Comparison of ENCODE assay signal across 9 cellular contexts in genomic region chr17:67246398-67246647, GRCh38. TPM values are rescaled to one million over a fixed set of nuclear protein-coding genes. Genes with fewer than 3 reads are reported as not detected.
DNase-seq lines count a peak whose midpoint lies in the region; ATAC-seq and TF ChIP-seq lines count a peak whose summit lies in the region.
"Had no signal": no experiment of that assay in that cellular context is flagged by ENCODE, and none has a peak within 500 bp of the region (broad histone marks: within the 10 kb centered on the region; RNA-seq: fewer than 3 reads in every experiment).

No MANE protein-coding gene starts in this region.

- H3K27me3 ChIP-seq in cardiac muscle cell, result no peaks in the 10 kb centered on the region
- no peaks in the 10 kb centered on the region for H3K27me3 ChIP-seq in lower lobe of right lung (ENCODE audit: low read depth)
- no peaks in the 10 kb centered on the region for H3K27me3 ChIP-seq in uterus

- H3K4me3 ChIP-seq in cardiac muscle cell, result peak overlapping the region; percentile 96
- H3K4me3 ChIP-seq in astrocyte of the spinal cord (ENCODE audit: low read depth, low read length), result peak overlapping the region; percentile 82
- H3K4me3 ChIP-seq in lower lobe of right lung, result peak overlapping the region; percentile 99
- peak overlapping the region; percentile 83 to 88 for H3K4me3 ChIP-seq in uterus

- no peaks in the 10 kb centered on the region for H3K36me3 ChIP-seq in cardiac muscle cell
- H3K36me3 ChIP-seq in lower lobe of right lung, result peaks cover 8% of the 10 kb centered on the region
- H3K36me3 ChIP-seq in uterus, result no peaks in the 10 kb centered on the region

- no peak for TF ChIP-seq POLR2A in uterus (IDR thresholded peaks at IDR 0.05)

- in situ Hi-C loops in astrocyte of the spinal cord (cut with HindIII; ENCODE audit: low sequenced_read_pairs), result no loop called here

- DNase-seq in cardiac muscle cell (ENCODE audit: low read depth in 1 of 2, low spot score in 1 of 2) (no peak), cardiac septum (ENCODE audit: low spot score) (no peak), astrocyte of the spinal cord (ENCODE audit: low read depth, low spot score) (peak; percentile 32), lower lobe of right lung (no peak), uterus (no peak), ureter (ENCODE audit: low spot score) (no peak), NCI-H226 (no peak)
- DNase-seq in stimulated activated CD4-positive, alpha-beta T cell treated with anti-CD3 and anti-CD28 coated beads, Interleukin-15, amount 100 ng/mL, for 24 hours, result no peak
- DNase-seq: NCI-H1436 treated with DMSO at 0.1 percent for 48 hours had no signal

- no peak for ATAC-seq in lower lobe of right lung

- intact Hi-C loops in cardiac septum (cut with DNase I) (loop anchor here (10.0 kb wide), 1 partner anchor 118 kb away; the partner anchor contains the start of gene PSMD12), lower lobe of right lung (cut with DNase I) (no loop called here), uterus (cut with DNase I; ENCODE audit: low total_unique reads) (no loop called here)

- TF ChIP-seq CTCF in cardiac muscle cell (IDR thresholded peaks at IDR 0.05; ENCODE audit: low read depth, low read length) (no peak), astrocyte of the spinal cord (IDR thresholded peaks at IDR 0.05; ENCODE audit: low read depth, low read length) (no peak), lower lobe of right lung (IDR thresholded peaks at IDR 0.05) (no peak), uterus (IDR thresholded peaks at IDR 0.05) (no peak)

- H3K4me1 ChIP-seq in cardiac muscle cell (ENCODE audit: low read depth), result peaks cover 25% of the 10 kb centered on the region
- H3K4me1 ChIP-seq in lower lobe of right lung, result peaks cover 48% of the 10 kb centered on the region
- H3K4me1 ChIP-seq in uterus, result no peaks in the 10 kb centered on the region

- H3K9me3 ChIP-seq in cardiac muscle cell (ENCODE audit: low read depth) (no peaks in the 10 kb centered on the region), lower lobe of right lung (no peaks in the 10 kb centered on the region), uterus (no peaks in the 10 kb centered on the region)

- H3K27ac ChIP-seq in cardiac muscle cell, result no peak overlapping the region
- peak overlapping the region; percentile 93 for H3K27ac ChIP-seq in lower lobe of right lung
- peak overlapping the region; percentile 84 to 89 for H3K27ac ChIP-seq in uterus

RNA-seq across cellular contexts. Expression of gene HELZ, which starts 1.3 kb away (rescaled TPM):
- 22.7 and 31.7 TPM in 2 replicates for total RNA-seq in cardiac muscle cell
- 27.6 and 38.6 TPM in 2 replicates for polyA plus RNA-seq in cardiac muscle cell
- total RNA-seq in cardiac septum, result 42.6 TPM
- 68.9 TPM for total RNA-seq in lower lobe of right lung
- total RNA-seq in uterus, result 100 to 1,000 TPM in 1 of 4 donors, 10 to 100 TPM in 3; 14.7 to 122 (median 45.9) TPM
- total RNA-seq in ureter, result 68.4 TPM
